ENCODE assay signal across 9 cellular contexts in genomic region chr2:224545884-224546644, GRCh38. TPM values are rescaled to one million over a fixed set of nuclear protein-coding genes. Genes with fewer than 3 reads are reported as not detected.
DNase-seq lines count a peak whose midpoint lies in the region; ATAC-seq and TF ChIP-seq lines count a peak whose summit lies in the region.
"Had no signal": no experiment of that assay in that cellular context is flagged by ENCODE, and none has a peak within 500 bp of the region (broad histone marks: within the 10 kb centered on the region; RNA-seq: fewer than 3 reads in every experiment).

No MANE protein-coding gene starts in this region.

- peaks cover 14% of the 10 kb centered on the region; the same call in 1 of the 2 replicates for H3F3A ChIP-seq in GM23248 (ENCODE audit: insufficient read depth)
- peaks cover 39% of the 10 kb centered on the region for H3F3A ChIP-seq in SU-DHL-6 (ENCODE audit: insufficient read depth)

- H2BK5ac ChIP-seq in mesenchymal stem cell (ENCODE audit: low read depth, low read length, poor library complexity, severe bottlenecking) = no peak overlapping the region

- DNase-seq in EL (peak; percentile 46), GM23248 (peak; percentile 56), mesenchymal stem cell (peak; percentile 53), NCI-H526 (lab: John Stamatoyannopoulos, UW) (no peak), adrenal gland (no peak), right cardiac atrium (no peak)
- DNase-seq: NCI-H1694 treated with DMSO at 0.1 percent for 48 hours had no signal

- H3K18ac ChIP-seq in mesenchymal stem cell (ENCODE audit: low read depth in 1 of 2, low read length in 2 of 2) = no peak overlapping the region

- no peak overlapping the region for H2AFZ ChIP-seq in GM23248
- no peak overlapping the region for H2AFZ ChIP-seq in SU-DHL-6 (ENCODE audit: low read depth, low read length, severe bottlenecking)
- H2AFZ ChIP-seq in mesenchymal stem cell (ENCODE audit: low read depth, low read length) = no peak overlapping the region

- TF ChIP-seq POLR2A in adrenal gland (IDR thresholded peaks at IDR 0.05) = no peak

- H4K8ac ChIP-seq in mesenchymal stem cell (ENCODE audit: low read length) = no peak overlapping the region

- no peak overlapping the region for H2BK120ac ChIP-seq in mesenchymal stem cell (ENCODE audit: low read depth, low read length)

- H3K4me2 ChIP-seq in GM23248 (ENCODE audit: unreplicated experiment) = peak overlapping the region; percentile 18
- H3K4me2 ChIP-seq in SU-DHL-6 (ENCODE audit: low read depth, low read length, poor library complexity, severe bottlenecking) = peak overlapping the region; percentile 54
- H3K4me2 ChIP-seq in mesenchymal stem cell (ENCODE audit: low read length, poor library complexity, severe bottlenecking) = no peak overlapping the region

- H3K79me1 ChIP-seq in mesenchymal stem cell (replicated peaks; ENCODE audit: low read length, poor library complexity, severe bottlenecking) = peaks cover 13% of the 10 kb centered on the region

- in situ Hi-C loops in GM23248 (cut with MboI) = no loop called here

- H3K4ac ChIP-seq in mesenchymal stem cell (ENCODE audit: low read depth in 1 of 2, low read length in 2 of 2) = no peak overlapping the region

- no peak overlapping the region for H3K9ac ChIP-seq in GM23248
- H3K9ac ChIP-seq in SU-DHL-6 (ENCODE audit: low read length) = 0 out of 2 replicates have a peak overlapping the region, but pooled peaks have one; percentile 3
- no peak overlapping the region for H3K9ac ChIP-seq in mesenchymal stem cell (ENCODE audit: low read length)

- intact Hi-C loops in adrenal gland (cut with DNase I) = no loop called here
- intact Hi-C loops in right cardiac atrium (cut with DNase I) = no loop called here

- H3K9me2 ChIP-seq in GM23248 (ENCODE audit: insufficient read depth) = no peaks in the 10 kb centered on the region
- H3K9me2 ChIP-seq in SU-DHL-6 (replicated peaks; ENCODE audit: insufficient read depth, low read length) = no peaks in the 10 kb centered on the region

- H2BK15ac ChIP-seq in mesenchymal stem cell (ENCODE audit: low read depth, poor library complexity, severe bottlenecking) = no peak overlapping the region

- H2AK5ac ChIP-seq in mesenchymal stem cell (ENCODE audit: low read length, severe bottlenecking) = no peak overlapping the region

- no peak overlapping the region for H3K14ac ChIP-seq in mesenchymal stem cell (ENCODE audit: low read length in 2 of 2)

- H3K4me3 ChIP-seq in GM23248 = no peak overlapping the region
- H3K4me3 ChIP-seq in SU-DHL-6 (ENCODE audit: insufficient read depth, low read length, poor library complexity, severe bottlenecking) = peak overlapping the region; percentile 7
- no peak overlapping the region for H3K4me3 ChIP-seq in mesenchymal stem cell (ENCODE audit: insufficient read depth in 1 of 2, low read depth in 1 of 2, low read length in 2 of 2)
- no peak overlapping the region for H3K4me3 ChIP-seq in adrenal gland
- no peak overlapping the region for H3K4me3 ChIP-seq in right cardiac atrium (ENCODE audit: low read length)

- no peak overlapping the region for H4K91ac ChIP-seq in mesenchymal stem cell (ENCODE audit: low read length)

- peak overlapping the region; percentile 32 for H3K27ac ChIP-seq in GM23248
- H3K27ac ChIP-seq in SU-DHL-6 (ENCODE audit: low read depth, low read length) = peak overlapping the region; percentile 74
- H3K27ac ChIP-seq in mesenchymal stem cell (ENCODE audit: low read length, poor library complexity, severe bottlenecking) = no peak overlapping the region
- no peak overlapping the region for H3K27ac ChIP-seq in adrenal gland
- no peak overlapping the region for H3K27ac ChIP-seq in right cardiac atrium (ENCODE audit: low read length)

- H3K4me1 ChIP-seq in GM23248 (ENCODE audit: insufficient read depth) = peaks cover 18% of the 10 kb centered on the region
- H3K4me1 ChIP-seq in mesenchymal stem cell (ENCODE audit: control insufficient read depth, insufficient read depth, low read depth, low read length) = peaks cover 5% of the 10 kb centered on the region
- peaks cover 9 to 35% of the 10 kb centered on the region in 2 donors for H3K4me1 ChIP-seq in adrenal gland (replicated peaks in 1 of 2)
- H3K4me1 ChIP-seq in right cardiac atrium (ENCODE audit: control insufficient read depth, insufficient read depth, low read length) = peaks cover 5% of the 10 kb centered on the region

- H3K9me3 ChIP-seq in GM23248 (ENCODE audit: low read depth) = no peaks in the 10 kb centered on the region
- no peaks in the 10 kb centered on the region for H3K9me3 ChIP-seq in SU-DHL-6 (ENCODE audit: insufficient read depth, low read length)
- no peaks in the 10 kb centered on the region for H3K9me3 ChIP-seq in mesenchymal stem cell (ENCODE audit: control insufficient read depth, low read length)
- no peaks in the 10 kb centered on the region for H3K9me3 ChIP-seq in adrenal gland (replicated peaks in 1 of 3)
- H3K9me3 ChIP-seq in right cardiac atrium (ENCODE audit: control insufficient read depth, low read length) = no peaks in the 10 kb centered on the region

- ATAC-seq in GM21526 (IDR thresholded peaks at IDR 0.05; ENCODE audit: low FRiP score, unreplicated experiment) (no peak), right cardiac atrium (no peak)

- H4K20me1 ChIP-seq in GM23248 (ENCODE audit: insufficient read depth) (peaks cover 9% of the 10 kb centered on the region; the same call in 1 of the 2 replicates), SU-DHL-6 (ENCODE audit: low read depth, low read length) (peaks cover 8% of the 10 kb centered on the region)

- TF ChIP-seq CTCF in SU-DHL-6 (IDR thresholded peaks at IDR 0.05; ENCODE audit: insufficient read depth, low read length, poor library complexity, severe bottlenecking) (no peak), adrenal gland (IDR thresholded peaks at IDR 0.05) (no peak)

- H3K79me2 ChIP-seq in GM23248 (ENCODE audit: insufficient read depth) = peaks cover 100% of the 10 kb centered on the region
- peaks cover 100% of the 10 kb centered on the region for H3K79me2 ChIP-seq in SU-DHL-6 (ENCODE audit: insufficient read depth, low read length)

- no peaks in the 10 kb centered on the region for H3K27me3 ChIP-seq in GM23248 (replicated peaks; ENCODE audit: insufficient read depth)
- H3K27me3 ChIP-seq in SU-DHL-6 (ENCODE audit: low read length) = no peaks in the 10 kb centered on the region
- H3K27me3 ChIP-seq in mesenchymal stem cell (ENCODE audit: control insufficient read depth in 1 of 2, insufficient read depth in 1 of 2, low read length in 2 of 2) = no peaks in the 10 kb centered on the region
- no peaks in the 10 kb centered on the region for H3K27me3 ChIP-seq in adrenal gland
- no peaks in the 10 kb centered on the region for H3K27me3 ChIP-seq in right cardiac atrium (ENCODE audit: control insufficient read depth, insufficient read depth)

- 91% methylated on average over 6 of the region's 6 CpGs for WGBS in GM23248 (ENCODE audit: low coverage in 1 of 2, low lambda C conversion rate in 2 of 2, missing lambda C conversion rate in 2 of 2), 2 experiments
- 98% methylated on average over 4 of the region's 6 CpGs for WGBS in mesenchymal stem cell
- 74 to 83% (median 80%) methylated on average over 6 of the region's 6 CpGs for WGBS in adrenal gland, 4 donors
- 77% methylated on average over 6 of the region's 6 CpGs for WGBS in right cardiac atrium

- peaks cover 11% of the 10 kb centered on the region; the same call in 1 of the 2 replicates for H3K36me3 ChIP-seq in GM23248 (ENCODE audit: low read depth)
- peaks cover 33% of the 10 kb centered on the region for H3K36me3 ChIP-seq in SU-DHL-6 (ENCODE audit: low read length)
- peaks cover 12 to 25% of the 10 kb centered on the region in 2 experiments for H3K36me3 ChIP-seq in mesenchymal stem cell (ENCODE audit: control insufficient read depth in 1 of 2, insufficient read depth in 2 of 2, low read depth in 1 of 2, low read length in 2 of 2)
- H3K36me3 ChIP-seq in adrenal gland (replicated peaks in 1 of 2) = no peaks in the 10 kb centered on the region

- H3K23ac ChIP-seq in mesenchymal stem cell (ENCODE audit: low read length in 2 of 2) = no peak overlapping the region

- H2BK12ac ChIP-seq in mesenchymal stem cell (ENCODE audit: low read length in 2 of 2) = no peak overlapping the region

RNA-seq across cellular contexts. Expression of gene CUL3, which starts 39.1 kb away (rescaled TPM):
- 34.0 and 47.8 TPM in 2 replicates for total RNA-seq in GM23248 (2014; rRNA removed; shearing (Covaris generic))
- 22.5 and 24.7 TPM in 2 replicates for polyA plus RNA-seq in GM23248 (2016; fragmentation: Nextera tagmentation; extraction: Ambion mirVana)
- polyA plus RNA-seq in mesenchymal stem cell (2013, experiment 1 of 2) = 66.2 TPM
- 70.3 TPM for polyA plus RNA-seq in mesenchymal stem cell (2013, experiment 2 of 2)
- 100 to 1,000 TPM in 1 of 8 donors, 10 to 100 TPM in 7; 40.5 to 103 (median 66.4) TPM for total RNA-seq in adrenal gland
- polyA plus RNA-seq in adrenal gland = 100 to 1,000 TPM in 1 of 3 donors, 10 to 100 TPM in 2; 74.5 to 122 (median 80.8) TPM
- 10 to 100 TPM; 61.2 to 72.4 (median 65.2) TPM for total RNA-seq in right cardiac atrium
- polyA plus RNA-seq in right cardiac atrium = 71.6 TPM

Comparison
In these comparisons a context has a peak if more than half of its experiments do, and no peak if none do; other contexts are left out.
1. DNase-seq: peak in EL (single experiment), GM23248 (single experiment) and mesenchymal stem cell (single experiment); none in NCI-H526 (0 of 2), adrenal gland (0 of 7) and right cardiac atrium (0 of 3).
2. H3K27ac ChIP-seq: peak in GM23248 (single experiment) and SU-DHL-6 (single experiment); none in mesenchymal stem cell (single experiment), adrenal gland (0 of 5) and right cardiac atrium (single experiment).